In genomic region chr2:210072493-210072892, GRCh38 we compare ENCODE assay signal across 23 cellular contexts.
DNase-seq lines count a peak whose midpoint lies in the region; ATAC-seq, FAIRE-seq and TF ChIP-seq lines count a peak whose summit lies in the region.
"Had no signal": no experiment of that assay in that cellular context is flagged by ENCODE, and none has a peak within 500 bp of the region (broad histone marks: within the 10 kb centered on the region; RNA-seq: fewer than 3 reads in every experiment).

No MANE protein-coding gene starts in this region.

- no peaks in the 10 kb centered on the region for H3K27me3 Mint-ChIP-seq in progenitor cell of endocrine pancreas
- H3K27me3 Mint-ChIP-seq: activated naive CD8-positive, alpha-beta T cell treated with anti-CD3 and anti-CD28 coated beads, Interleukin-2, amount 50 U/mL, for 24 hours; T-helper 17 cell had no signal

- WGBS in H1 (ENCODE audit: extremely low coverage in 1 of 2, insufficient coverage in 1 of 2, insufficient read length in 1 of 2, insufficient replicate concordance in 2 of 2, low coverage in 1 of 2, low lambda C conversion rate in 2 of 2, missing lambda C conversion rate in 1 of 2), 2 experiments, result 58% methylated on average over 5 of the region's 5 CpGs; no CpG with 5 or more reads in 1 of the 2 experiments

- no peak for TF ChIP-seq RAD21 in H1 (IDR thresholded peaks at IDR 0.05 in 1 of 2, conservative IDR thresholded peaks at IDR 0.05 in 1 of 2; ENCODE audit: low read depth in 2 of 2, low read length in 2 of 2)

- no peak overlapping the region for H2BK12ac ChIP-seq in H1 (ENCODE audit: low read depth, low read length)

- H3K4me3 Mint-ChIP-seq in progenitor cell of endocrine pancreas (ENCODE audit: low read depth), result no peak overlapping the region
- H3K4me3 Mint-ChIP-seq: activated naive CD8-positive, alpha-beta T cell treated with anti-CD3 and anti-CD28 coated beads, Interleukin-2, amount 50 U/mL, for 24 hours; T-helper 17 cell had no signal

- H3K23ac ChIP-seq in H1 (ENCODE audit: insufficient read length), result no peak overlapping the region

- no peaks in the 10 kb centered on the region for H3K23me2 ChIP-seq in H1 (ENCODE audit: low read depth, low read length)

- no peak overlapping the region for H2BK120ac ChIP-seq in H1 (replicated peaks; ENCODE audit: low read depth, low read length)

- no peaks in the 10 kb centered on the region for H3K27me3 ChIP-seq in H1 (replicated peaks in 1 of 4; ENCODE audit: control insufficient read depth in 3 of 4, extremely low read depth in 1 of 4, insufficient read depth in 3 of 4, low read length in 3 of 4)
- H3K27me3 ChIP-seq: BLaER1, body of pancreas, colonic mucosa, vagina had no signal

- H4K5ac ChIP-seq in H1 (ENCODE audit: insufficient read length, low read depth, low read length), result no peak overlapping the region

- ATAC-seq in GM18508 (IDR thresholded peaks at IDR 0.05; ENCODE audit: insufficient read depth, unreplicated experiment), result peak; percentile 14
- peak; percentile 15 for ATAC-seq in GM19395 (IDR thresholded peaks at IDR 0.05; ENCODE audit: unreplicated experiment)
- ATAC-seq in HG03039 (IDR thresholded peaks at IDR 0.05; ENCODE audit: unreplicated experiment), result peak; percentile 21
- no peak for ATAC-seq in GM21576 (IDR thresholded peaks at IDR 0.05; ENCODE audit: unreplicated experiment)
- ATAC-seq: activated naive CD8-positive, alpha-beta T cell treated with anti-CD3 and anti-CD28 coated beads, Interleukin-2, amount 50 U/mL, for 24 hours; T-helper 17 cell had no signal

- no peak overlapping the region for H3K14ac ChIP-seq in H1 (ENCODE audit: insufficient read length)

- H3K79me2 ChIP-seq in H1 (ENCODE audit: control insufficient read depth in 1 of 2, insufficient read depth in 2 of 2, low read length in 2 of 2), result no peaks in the 10 kb centered on the region

- H3K36me3 ChIP-seq in H1 (ENCODE audit: control insufficient read depth in 2 of 4, insufficient read depth in 4 of 4, low read length in 3 of 4), result no peaks in the 10 kb centered on the region
- H3K36me3 ChIP-seq: BLaER1, colonic mucosa, thoracic aorta, vagina had no signal

- no peak overlapping the region; a peak in 1 of 4 replicates for H3K4me2 ChIP-seq in H1 (ENCODE audit: insufficient read depth in 1 of 2, low read depth in 2 of 2, low read length in 2 of 2)
- H3K4me2 ChIP-seq: BLaER1 had no signal

- H3K9ac ChIP-seq in H1 (replicated peaks in 1 of 4; ENCODE audit: extremely low read depth in 1 of 4, low read depth in 3 of 4, low read length in 3 of 4), result no peak overlapping the region
- H3K9ac ChIP-seq: BLaER1 had no signal

- peaks cover 2% of the 10 kb centered on the region for H3K4me1 Mint-ChIP-seq in progenitor cell of endocrine pancreas (ENCODE audit: low read depth)
- H3K4me1 Mint-ChIP-seq: activated naive CD8-positive, alpha-beta T cell treated with anti-CD3 and anti-CD28 coated beads, Interleukin-2, amount 50 U/mL, for 24 hours had no signal

- no peak overlapping the region for H3K18ac ChIP-seq in H1 (ENCODE audit: extremely low read depth, low read length)

- no peaks in the 10 kb centered on the region for H4K20me1 ChIP-seq in H1 (replicated peaks in 1 of 2; ENCODE audit: control insufficient read depth in 1 of 2, insufficient read depth in 2 of 2, low read length in 2 of 2)
- H4K20me1 ChIP-seq: BLaER1 had no signal

- no peaks in the 10 kb centered on the region for H3K79me1 ChIP-seq in H1 (ENCODE audit: low read depth, low read length)

- peaks cover 0 to 5% (median 2%) of the 10 kb centered on the region in 4 experiments; a peak in 4 of 7 replicates for H3K4me1 ChIP-seq in H1 (replicated peaks in 1 of 4; ENCODE audit: control insufficient read depth in 3 of 4, insufficient read depth in 4 of 4, low read length in 3 of 4)
- H3K4me1 ChIP-seq: BLaER1, colonic mucosa, vagina had no signal

- POLR2A ChIA-PET in H1 (lab: Charles Lee; ENCODE audit: partially characterized antibody), result interaction anchor here (0.7 kb wide), 1 partner anchor 11 kb away, joined by 3 read pairs; no protein-coding TSS in a partner anchor

- no peak for TF ChIP-seq EP300 in H1 (IDR thresholded peaks at IDR 0.05; ENCODE audit: borderline replicate concordance in 1 of 2, low read depth in 2 of 2, low read length in 2 of 2)

- TF ChIP-seq POLR2A in H1 (IDR thresholded peaks at IDR 0.05; ENCODE audit: control extremely low read depth in 1 of 2, low read depth in 2 of 2, low read length in 2 of 2), result no peak

- H2AK5ac ChIP-seq in H1 (ENCODE audit: low read depth, low read length), result no peak overlapping the region

- H2BK20ac ChIP-seq in H1 (ENCODE audit: low read length), result no peak overlapping the region

- no peaks in the 10 kb centered on the region for H3K36me3 Mint-ChIP-seq in progenitor cell of endocrine pancreas (ENCODE audit: insufficient read depth)

- H2BK5ac ChIP-seq in H1 (ENCODE audit: low read depth, low read length), result no peak overlapping the region

- no peaks in the 10 kb centered on the region for H3K9me3 ChIP-seq in H1 (ENCODE audit: insufficient read depth in 2 of 2, low read depth in 1 of 2, low read length in 1 of 2)
- H3K9me3 ChIP-seq: BLaER1, body of pancreas, colonic mucosa, thoracic aorta, vagina had no signal

- H2BK15ac ChIP-seq in H1 (ENCODE audit: low read length), result no peak overlapping the region

- H4K91ac ChIP-seq in H1 (replicated peaks; ENCODE audit: insufficient read length, low read length), result no peak overlapping the region

- H3K4me3 ChIP-seq in H1 (ENCODE audit: extremely low read depth in 1 of 4, insufficient read depth in 2 of 4, low read depth in 3 of 4, low read length in 4 of 4), result no peak overlapping the region
- H3K4me3 ChIP-seq: BLaER1, body of pancreas, colonic mucosa, lung, SK-N-MC, thoracic aorta, vagina had no signal

- no peak overlapping the region for H3K4ac ChIP-seq in H1 (replicated peaks; ENCODE audit: insufficient read length, low read depth, low read length)

- no peak overlapping the region for H3K27ac ChIP-seq in H1 (ENCODE audit: low read depth, low read length)
- H3K27ac ChIP-seq: BLaER1, colonic mucosa, RWPE1, SK-N-MC, thoracic aorta, vagina had no signal

- H3K9me3 Mint-ChIP-seq in progenitor cell of endocrine pancreas (ENCODE audit: low read depth), result no peaks in the 10 kb centered on the region
- H3K9me3 Mint-ChIP-seq: activated naive CD8-positive, alpha-beta T cell treated with anti-CD3 and anti-CD28 coated beads, Interleukin-2, amount 50 U/mL, for 24 hours had no signal

- no peak overlapping the region for H4K8ac ChIP-seq in H1 (ENCODE audit: extremely low read depth, insufficient read depth, low read length)

- H3K27ac Mint-ChIP-seq in progenitor cell of endocrine pancreas, result no peak overlapping the region
- H3K27ac Mint-ChIP-seq: activated naive CD8-positive, alpha-beta T cell treated with anti-CD3 and anti-CD28 coated beads, Interleukin-2, amount 50 U/mL, for 24 hours; T-helper 17 cell had no signal

- no peak for TF ChIP-seq CTCF in H1 (IDR thresholded peaks at IDR 0.05; ENCODE audit: control extremely low read depth in 1 of 3, insufficient read depth in 1 of 3, low read depth in 1 of 3, low read length in 3 of 3)
- no peak for TF ChIP-seq CTCF in progenitor cell of endocrine pancreas (IDR thresholded peaks at IDR 0.05; ENCODE audit: unreplicated experiment)

- no peak overlapping the region for H3K56ac ChIP-seq in H1 (replicated peaks; ENCODE audit: insufficient read length, low read depth, low read length)

- FAIRE-seq in H1 (lab: Jason Lieb, UNC), result peak; percentile 7
- FAIRE-seq: small intestine had no signal

- no peak overlapping the region for H2AFZ ChIP-seq in H1 (ENCODE audit: low read length)

- CTCF ChIA-PET in H1 (lab: Charles Lee; ENCODE audit: partially characterized antibody), result interaction anchor here (0.6 to 3.4 kb wide), 21 partner anchors 9 to 1689 kb away, joined by 3 to 29 read pairs (median 4); no protein-coding TSS in a partner anchor

- DNase-seq in H1 (ENCODE audit: low read depth in 1 of 2, low spot score in 2 of 2) (peak in 1 of 2 experiments; percentile 48), progenitor cell of endocrine pancreas (ENCODE audit: low spot score, unreplicated experiment) (no peak), DMS 273 treated with DMSO at 0.1 percent for 48 hours (lab: John Stamatoyannopoulos, UW) (no peak)
- no peak for DNase-seq in activated CD4-positive, alpha-beta T cell treated with anti-CD3 and anti-CD28 coated beads, Interleukin-2, amount 50 U/mL, for 4 hours
- DNase-seq: activated CD4-positive, alpha-beta T cell treated with anti-CD3 and anti-CD28 coated beads, Interleukin-2, amount 50 U/mL, for 1 hour; activated naive CD8-positive, alpha-beta T cell treated with anti-CD3 and anti-CD28 coated beads, Interleukin-2, amount 50 U/mL, for 24 hours; colonic mucosa; glutamatergic neuron; NCI-H2171; NCI-H524 treated with DMSO at 0.1 percent for 48 hours; T-helper 17 cell had no signal

TF ChIP-seq in H1, 55 proteins besides CTCF, POLR2A, EP300 and RAD21:
- TF ChIP-seq GABPA (IDR thresholded peaks at IDR 0.05; ENCODE audit: borderline replicate concordance, insufficient read depth, low read length), result no peak
- TF ChIP-seq KDM4A (IDR thresholded peaks at IDR 0.05; ENCODE audit: low read depth, low read length, severe bottlenecking), result no peak
- TF ChIP-seq TBP (IDR thresholded peaks at IDR 0.05; ENCODE audit: low read depth, low read length), result no peak
- TF ChIP-seq ATF3 (IDR thresholded peaks at IDR 0.05; ENCODE audit: insufficient read depth, low read depth, low read length), result no peak
- no peak for TF ChIP-seq POLR2AphosphoS5 (IDR thresholded peaks at IDR 0.05; ENCODE audit: low read depth, low read length)
- no peak for TF ChIP-seq POU5F1 (IDR thresholded peaks at IDR 0.05; ENCODE audit: low read depth, low read length)
- no peak for TF ChIP-seq HDAC2 (IDR thresholded peaks at IDR 0.05; ENCODE audit: borderline replicate concordance in 1 of 2, low read depth in 2 of 2, low read length in 2 of 2)
